In the genomic region with DNA sequence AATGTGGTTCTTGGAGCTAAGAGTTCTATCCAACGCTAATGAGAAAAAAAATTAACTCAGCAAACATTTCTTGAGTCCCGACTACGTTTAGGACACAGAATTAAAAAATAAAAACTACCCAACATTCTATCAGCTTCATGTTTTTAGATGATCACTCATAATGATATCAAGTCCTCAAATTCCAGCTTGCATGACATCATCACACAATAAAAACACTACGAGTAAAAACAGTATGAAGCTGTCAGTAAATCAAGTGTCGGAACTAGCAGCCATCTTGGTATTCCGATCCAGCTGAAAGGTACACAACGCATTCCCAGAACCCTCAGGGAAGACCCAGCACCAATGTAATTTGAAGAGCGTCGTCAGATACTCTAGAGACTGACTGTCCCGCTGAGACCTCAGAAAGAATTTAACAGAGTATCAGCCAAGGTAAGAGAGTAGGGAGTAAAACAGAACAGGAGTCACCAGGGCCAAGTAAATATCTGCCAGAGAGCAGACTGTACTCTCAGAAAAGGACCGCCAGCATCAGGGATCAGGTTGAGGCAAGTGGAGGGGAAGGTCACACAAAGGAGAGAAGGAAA, we compare ENCODE assay signal across 20 cellular contexts. TPM values are rescaled to one million over a fixed set of nuclear protein-coding genes. Genes with fewer than 3 reads are reported as not detected.
DNase-seq lines count a peak whose midpoint lies in the region; ATAC-seq and TF ChIP-seq lines count a peak whose summit lies in the region.
"Had no signal": no experiment of that assay in that cellular context is flagged by ENCODE, and none has a peak within 500 bp of the region (broad histone marks: within the 10 kb centered on the region; RNA-seq: fewer than 3 reads in every experiment).

No MANE protein-coding gene starts in this region.

- intact Hi-C loops in Right ventricle myocardium superior (cut with DNase I) (loop anchor here (10.0 kb wide), 1 partner anchor 57 kb away; a partner anchor contains a TSS), left cardiac atrium (cut with DNase I) (no loop called here), testis (cut with DNase I; ENCODE audit: low total_unique reads) (no loop called here)

- H3K4me3 Mint-ChIP-seq in nephron progenitor cell: no peak overlapping the region
- no peak overlapping the region for H3K4me3 Mint-ChIP-seq in T-helper 17 cell

- H3K27ac ChIP-seq in brain microvascular endothelial cell: peak overlapping the region; percentile 65
- peak overlapping the region in 1 of 2 donors; percentile 43 for H3K27ac ChIP-seq in testis
- H3K27ac ChIP-seq: KMS-11, RWPE1, SJCRH30 had no signal

- H3K27ac Mint-ChIP-seq in nephron progenitor cell (peak overlapping the region; percentile 49), T-helper 17 cell (no peak overlapping the region)

- no peak for DNase-seq in Right ventricle myocardium superior
- no peak for DNase-seq in left cardiac atrium
- DNase-seq in brain microvascular endothelial cell: peak; percentile 32
- no peak for DNase-seq in nephron progenitor cell
- DNase-seq in testis: peak; percentile 20
- DNase-seq in T-helper 17 cell: no peak
- DNase-seq in HK-2 (ENCODE audit: unreplicated experiment): no peak
- DNase-seq in stimulated activated CD4-positive, alpha-beta T cell treated with anti-CD3 and anti-CD28 coated beads, Interleukin-12 subunit alpha, Interleukin-12 subunit beta, amount 100 ng/mL, for 4 hours: no peak
- DNase-seq: C1 segment of cervical spinal cord, COR-L47, DMS153, NCI-H1048, NCI-H1436 treated with DMSO at 0.1 percent for 48 hours, NCI-H2029 treated with DMSO at 0.1 percent for 48 hours, NCI-H2171 treated with DMSO at 0.1 percent for 48 hours, NCI-H748 treated with DMSO at 0.1 percent for 48 hours, PC-3, SJCRH30 had no signal

- H3K4me1 Mint-ChIP-seq in nephron progenitor cell: peaks cover 65% of the 10 kb centered on the region
- H3K4me1 Mint-ChIP-seq in T-helper 17 cell: peaks cover 23% of the 10 kb centered on the region

- TF ChIP-seq CTCF in brain microvascular endothelial cell (IDR thresholded peaks at IDR 0.05; ENCODE audit: low read depth, low read length, missing control alignments) (no peak), nephron progenitor cell (IDR thresholded peaks at IDR 0.05) (no peak), testis (IDR thresholded peaks at IDR 0.05) (no peak)

- H3K36me3 Mint-ChIP-seq in nephron progenitor cell (ENCODE audit: low read depth) (peaks cover 70% of the 10 kb centered on the region), T-helper 17 cell (ENCODE audit: low read depth) (peaks cover 6% of the 10 kb centered on the region)

- 56 to 66% methylated on average over 11 of the region's 11 CpGs for WGBS in testis, 2 donors

- no peak overlapping the region for H3K4me3 ChIP-seq in brain microvascular endothelial cell (ENCODE audit: low read depth, low read length)
- H3K4me3 ChIP-seq in testis: no peak overlapping the region
- H3K4me3 ChIP-seq: SJCRH30 had no signal

- H3K36me3 ChIP-seq in brain microvascular endothelial cell (replicated peaks): peaks cover 3% of the 10 kb centered on the region
- H3K36me3 ChIP-seq in testis (ENCODE audit: low read depth, missing control alignments): no peaks in the 10 kb centered on the region

- peak; percentile 18 for ATAC-seq in Right ventricle myocardium superior (ENCODE audit: poor library complexity)
- no peak for ATAC-seq in left cardiac atrium
- no peak for ATAC-seq in T-helper 17 cell
- ATAC-seq: PC-3 had no signal

- H3K27me3 ChIP-seq in brain microvascular endothelial cell (replicated peaks) (no peaks in the 10 kb centered on the region), testis (no peaks in the 10 kb centered on the region)
- H3K27me3 ChIP-seq: SJCRH30 had no signal

- no peak for TF ChIP-seq POLR2A in testis (IDR thresholded peaks at IDR 0.05)

- H3K4me1 ChIP-seq in testis: peaks cover 23% of the 10 kb centered on the region

- in situ Hi-C loops in brain microvascular endothelial cell (cut with HindIII; ENCODE audit: low pct_ligation_motif_present, low sequenced_read_pairs): no loop called here

- H3K27me3 Mint-ChIP-seq in nephron progenitor cell (ENCODE audit: low read depth, poor library complexity) (no peaks in the 10 kb centered on the region), T-helper 17 cell (no peaks in the 10 kb centered on the region)

- H3K9me3 ChIP-seq in testis (no peaks in the 10 kb centered on the region), T-helper 17 cell (ENCODE audit: control insufficient read depth, low read length, poor library complexity, severe bottlenecking) (no peaks in the 10 kb centered on the region)
- H3K9me3 ChIP-seq: SJCRH30 had no signal

- peaks cover 10% of the 10 kb centered on the region for H3K9me3 Mint-ChIP-seq in nephron progenitor cell

RNA-seq across cellular contexts. Expression of a gene that starts 57.0 kb away (rescaled TPM):
- 15.4 TPM for total RNA-seq in Right ventricle myocardium superior
- total RNA-seq in left cardiac atrium: 10 to 100 TPM; 30.1 to 36.4 TPM
- 10 to 100 TPM; 26.8 to 36.1 TPM for total RNA-seq in testis
- 18.0 TPM for polyA plus RNA-seq in testis (ENCODE audit: insufficient read depth, low read depth, low replicate concordance)
- total RNA-seq in T-helper 17 cell: 10 to 100 TPM; 29.9 to 33.7 TPM

Comparison
In these comparisons a context has a peak if more than half of its experiments do, and no peak if none do; other contexts are left out.
1. DNase-seq: peak in brain microvascular endothelial cell (single experiment) and testis (single experiment); none in Right ventricle myocardium superior (single experiment), left cardiac atrium (single experiment), nephron progenitor cell (single experiment), T-helper 17 cell (0 of 3), HK-2 (single experiment) and stimulated activated CD4-positive, alpha-beta T cell treated with anti-CD3 and anti-CD28 coated beads, Interleukin-12 subunit alpha, Interleukin-12 subunit beta, amount 100 ng/mL, for 4 hours (single experiment).